9 cellular contexts compared by ENCODE assay signal in the genomic region with DNA sequence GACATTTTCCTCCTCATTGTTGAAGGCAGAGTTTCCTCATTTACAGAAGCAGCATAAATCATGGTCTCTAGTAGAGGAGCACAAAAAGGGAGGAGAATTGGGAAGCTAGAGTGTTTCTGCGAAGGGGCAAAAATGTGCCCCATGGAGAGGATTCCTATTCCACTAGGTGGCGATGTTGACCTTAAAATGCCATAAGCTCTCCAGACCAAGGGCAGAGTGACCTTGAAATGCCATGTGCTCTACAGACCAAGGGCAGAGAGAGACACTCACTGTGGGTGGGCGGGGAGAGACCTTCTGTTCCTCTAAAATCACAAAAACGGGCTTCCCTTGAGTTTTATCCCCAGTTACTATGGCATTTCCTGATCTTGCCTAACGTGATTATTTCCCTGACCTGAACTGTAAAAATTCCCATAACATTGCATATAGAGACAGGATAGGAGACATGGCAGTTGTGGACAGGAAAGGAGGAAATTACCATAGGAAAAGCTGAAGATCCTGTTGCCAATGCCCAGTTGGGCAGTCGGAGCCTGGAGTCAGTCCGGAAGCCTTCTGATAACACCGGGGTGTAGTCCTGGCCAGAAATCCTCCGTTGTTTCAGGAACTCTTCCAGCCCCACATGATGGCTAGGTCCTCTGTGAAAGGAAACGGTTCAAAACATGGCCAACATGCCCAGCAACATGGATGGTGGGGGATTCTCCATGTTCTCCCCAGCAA.
DNase-seq lines count a peak whose midpoint lies in the region; ATAC-seq and TF ChIP-seq lines count a peak whose summit lies in the region.
"Had no signal": no experiment of that assay in that cellular context is flagged by ENCODE, and none has a peak within 500 bp of the region (broad histone marks: within the 10 kb centered on the region; RNA-seq: fewer than 3 reads in every experiment).

No MANE protein-coding gene starts in this region.

- no peak overlapping the region for H3K4ac ChIP-seq in H9 (ENCODE audit: low read depth, low read length)

- H3K27ac Mint-ChIP-seq in H9 (0 out of 7 replicates have a peak overlapping the region, but pooled peaks of 1 of the 3 experiments have one; percentile 61), nephron (no peak overlapping the region)
- H3K27ac Mint-ChIP-seq: activated naive CD4-positive, alpha-beta T cell treated with anti-CD3 and anti-CD28 coated beads, Interleukin-2, amount 50 U/mL, for 72 hours had no signal

- ATAC-seq in GM19455 (IDR thresholded peaks at IDR 0.05; ENCODE audit: unreplicated experiment): no peak
- ATAC-seq: activated naive CD4-positive, alpha-beta T cell treated with anti-CD3 and anti-CD28 coated beads, Interleukin-2, amount 50 U/mL, for 72 hours had no signal

- DNase-seq in activated CD4-positive, alpha-beta T cell treated with anti-CD3 and anti-CD28 coated beads for 48 hours: peak; percentile 2
- no peak for DNase-seq in activated CD4-positive, alpha-beta T cell treated with anti-CD3 and anti-CD28 coated beads, Interleukin-2, amount 50 U/mL, for 4 hours
- peak; percentile 42 for DNase-seq in H9
- peak; percentile 2 for DNase-seq in NCI-H187 treated with DMSO at 0.1 percent for 48 hours (lab: John Stamatoyannopoulos, UW)
- DNase-seq in brain microvascular endothelial cell: peak; percentile 5
- DNase-seq in stimulated activated CD4-positive, alpha-beta T cell treated with anti-CD3 and anti-CD28 coated beads, Interleukin-4, amount 100 ng/mL, for 24 hours: no peak

- H3K56ac ChIP-seq in H9 (ENCODE audit: insufficient read length, low read depth, low read length): no peak overlapping the region

- no peaks in the 10 kb centered on the region for H3K23me2 ChIP-seq in H9 (ENCODE audit: insufficient read length, low read depth, low read length, poor library complexity, severe bottlenecking)

- H3K4me1 Mint-ChIP-seq in H9 (no peaks in the 10 kb centered on the region), nephron (no peaks in the 10 kb centered on the region)

- no peak overlapping the region for H3K4me3 ChIP-seq in brain microvascular endothelial cell (ENCODE audit: low read depth, low read length)

- no peak overlapping the region for H3K14ac ChIP-seq in H9 (ENCODE audit: insufficient read depth, low read length)

- H3K4me1 ChIP-seq in H9 (ENCODE audit: insufficient read depth, low read length): no peaks in the 10 kb centered on the region

- H3T11ph ChIP-seq in H9 (ENCODE audit: low read length): no peak overlapping the region

- no peak overlapping the region for H4K5ac ChIP-seq in H9 (ENCODE audit: insufficient read length, low read depth, low read length)

- H2BK20ac ChIP-seq in H9 (ENCODE audit: low read depth, low read length, poor library complexity, severe bottlenecking): no peak overlapping the region

- H3K18ac ChIP-seq in H9 (ENCODE audit: insufficient read length, low read depth, low read length): no peak overlapping the region

- H2BK5ac ChIP-seq in H9 (ENCODE audit: insufficient read length, low read length): no peak overlapping the region

- no peak overlapping the region for H3K4me3 Mint-ChIP-seq in H9
- H3K4me3 Mint-ChIP-seq in nephron: no peak overlapping the region

- H3K27ac ChIP-seq in H9 (ENCODE audit: insufficient read length, low read depth, low read length): no peak overlapping the region
- no peak overlapping the region for H3K27ac ChIP-seq in brain microvascular endothelial cell

- H3K9ac ChIP-seq in H9 (ENCODE audit: extremely low read depth, insufficient read length, low read length): no peak overlapping the region

- no peak overlapping the region for H3K4me2 ChIP-seq in H9 (ENCODE audit: insufficient read depth, insufficient read length, low read length)

- H3K27me3 Mint-ChIP-seq in H9 (ENCODE audit: low read depth) (no peaks in the 10 kb centered on the region), nephron (ENCODE audit: low read depth) (no peaks in the 10 kb centered on the region)

- in situ Hi-C loops in brain microvascular endothelial cell (cut with HindIII; ENCODE audit: low pct_ligation_motif_present, low sequenced_read_pairs): no loop called here

- no peak overlapping the region for H4K91ac ChIP-seq in H9 (ENCODE audit: insufficient read length, low read depth, low read length)

- TF ChIP-seq CTCF in H9 (conservative IDR thresholded peaks at IDR 0.05) (peak; percentile 72), brain microvascular endothelial cell (IDR thresholded peaks at IDR 0.05; ENCODE audit: low read depth, low read length, missing control alignments) (peak; percentile 62), nephron (IDR thresholded peaks at IDR 0.05; ENCODE audit: unreplicated experiment in 3 of 3) (peak; percentile 25 to 46 (median 42))

- peaks cover 65 to 66% of the 10 kb centered on the region in 2 experiments for H3K9me3 Mint-ChIP-seq in H9
- peaks cover 7% of the 10 kb centered on the region for H3K9me3 Mint-ChIP-seq in nephron
- H3K9me3 Mint-ChIP-seq: activated naive CD4-positive, alpha-beta T cell treated with anti-CD3 and anti-CD28 coated beads, Interleukin-2, amount 50 U/mL, for 72 hours had no signal

- peaks cover 13% of the 10 kb centered on the region for H3K9me3 ChIP-seq in H9 (ENCODE audit: control insufficient read depth, low read depth, low read length)

- WGBS in H9 (ENCODE audit: extremely low coverage, insufficient read length, low lambda C conversion rate): no CpG with 5 or more reads among the region's 10 CpGs

- no peaks in the 10 kb centered on the region for H3K27me3 ChIP-seq in H9 (ENCODE audit: insufficient read depth, low read length)
- no peaks in the 10 kb centered on the region for H3K27me3 ChIP-seq in brain microvascular endothelial cell (replicated peaks)

- H3K79me1 ChIP-seq in H9 (ENCODE audit: insufficient read depth, low read depth, low read length, poor library complexity, severe bottlenecking): no peaks in the 10 kb centered on the region

- H4K20me1 ChIP-seq in H9 (ENCODE audit: control insufficient read depth, insufficient read depth, insufficient read length): no peaks in the 10 kb centered on the region

- no peak overlapping the region for H2BK120ac ChIP-seq in H9 (ENCODE audit: low read depth, low read length, poor library complexity, severe bottlenecking)

- H2BK12ac ChIP-seq in H9 (ENCODE audit: insufficient read length, low read depth, low read length): no peak overlapping the region

- H3K36me3 Mint-ChIP-seq in H9 (ENCODE audit: insufficient read depth in 1 of 3, low read depth in 3 of 3): peaks cover 8 to 14% (median 9%) of the 10 kb centered on the region in 3 experiments; a peak in 6 of 7 replicates
- H3K36me3 Mint-ChIP-seq in nephron (ENCODE audit: low read depth): no peaks in the 10 kb centered on the region
- H3K36me3 Mint-ChIP-seq: activated naive CD4-positive, alpha-beta T cell treated with anti-CD3 and anti-CD28 coated beads, Interleukin-2, amount 50 U/mL, for 72 hours had no signal

- H2AK5ac ChIP-seq in H9 (ENCODE audit: insufficient read length, low read length): no peak overlapping the region

- no peaks in the 10 kb centered on the region for H3K36me3 ChIP-seq in brain microvascular endothelial cell (replicated peaks)

- no peak overlapping the region for H2AFZ ChIP-seq in H9 (ENCODE audit: low read length)

- H3K79me2 ChIP-seq in H9 (ENCODE audit: insufficient read depth, low read length): no peaks in the 10 kb centered on the region

- H4K8ac ChIP-seq in H9 (replicated peaks; ENCODE audit: insufficient read length, low read depth, low read length): no peak overlapping the region

- no peak overlapping the region for H3K23ac ChIP-seq in H9 (ENCODE audit: insufficient read length, low read depth, low read length)

- H2BK15ac ChIP-seq in H9 (ENCODE audit: low read depth, low read length): no peak overlapping the region

Comparison
In these comparisons a context has a peak if more than half of its experiments do, and no peak if none do; other contexts are left out.
1. DNase-seq: peak in activated CD4-positive, alpha-beta T cell treated with anti-CD3 and anti-CD28 coated beads for 48 hours (single experiment), H9 (single experiment), NCI-H187 treated with DMSO at 0.1 percent for 48 hours (single experiment) and brain microvascular endothelial cell (single experiment); none in activated CD4-positive, alpha-beta T cell treated with anti-CD3 and anti-CD28 coated beads, Interleukin-2, amount 50 U/mL, for 4 hours (0 of 2) and stimulated activated CD4-positive, alpha-beta T cell treated with anti-CD3 and anti-CD28 coated beads, Interleukin-4, amount 100 ng/mL, for 24 hours (single experiment).
2. Peak in every context shown above with its lines, with median percentiles within 50 percentile points of each other: CTCF ChIP-seq.